ENCODE assay signal across 22 cellular contexts in the genomic region with DNA sequence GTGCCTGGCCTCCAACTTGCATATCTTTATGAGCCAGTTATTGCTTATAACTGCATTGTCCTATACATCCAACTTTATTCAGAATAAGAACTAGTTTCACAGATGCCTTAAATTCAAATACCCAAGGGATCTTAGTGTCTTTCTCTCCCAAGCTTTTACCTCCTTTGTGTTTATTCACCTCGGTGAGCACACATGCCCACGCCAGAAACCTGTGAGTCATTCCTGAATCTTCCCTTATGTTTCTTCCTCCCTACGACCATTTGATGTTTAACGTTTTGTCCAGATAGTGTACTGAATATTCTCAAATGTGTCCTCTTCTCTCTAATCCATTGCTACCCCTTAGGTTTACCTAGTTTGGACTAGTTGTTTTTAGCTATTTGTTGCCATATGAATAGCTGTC. TPM values are rescaled to one million over a fixed set of nuclear protein-coding genes. Genes with fewer than 3 reads are reported as not detected.
"Had no signal": no experiment of that assay in that cellular context is flagged by ENCODE, and none has a peak within 500 bp of the region (broad histone marks: within the 10 kb centered on the region; RNA-seq: fewer than 3 reads in every experiment).

No MANE protein-coding gene starts in this region.

- H3K4me1 ChIP-seq: esophagus squamous epithelium, left lung, parathyroid adenoma, right lobe of liver, thyroid gland had no signal

- H2AFZ ChIP-seq: parathyroid adenoma had no signal

- H3K9ac ChIP-seq: parathyroid adenoma had no signal

- H3K79me2 ChIP-seq: parathyroid adenoma had no signal

- H3K27ac ChIP-seq: coronary artery, esophagus squamous epithelium, left lung, parathyroid adenoma, right lobe of liver, stomach, thyroid gland had no signal

- H3K4me2 ChIP-seq: smooth muscle cell had no signal

- ATAC-seq: left cardiac atrium; left lung; mucosa of descending colon; natural killer cell treated with Interleukin-12 subunit alpha and Interleukin-12 subunit beta and Interleukin-15 and Interleukin-18, amount 100 ng/mL, for 72 hours; right lobe of liver; stimulated activated effector memory CD8-positive, alpha-beta T cell treated with anti-CD3 and anti-CD28 coated beads, Interleukin-12 subunit alpha, Interleukin-12 subunit beta, amount 100 ng/mL, for 72 hours had no signal

- H3K4me3 ChIP-seq: coronary artery, esophagus squamous epithelium, left lung, mucosa of descending colon, right lobe of liver, smooth muscle cell, stomach, thyroid gland had no signal

- DNase-seq: dermis blood vessel endothelial cell; effector memory CD4-positive, alpha-beta T cell; erythroblast; esophagus squamous epithelium; head of caudate nucleus; kidney; left cardiac atrium; mesenchymal stem cell; mucosa of descending colon; naive B cell; right lobe of liver; stimulated activated CD4-positive, alpha-beta T cell treated with anti-CD3 and anti-CD28 coated beads, Interleukin-2, amount 100 ng/mL, for 24 hours; stimulated activated CD4-positive, alpha-beta T cell treated with anti-CD3 and anti-CD28 coated beads, Interleukin-4, amount 100 ng/mL, for 24 hours; stimulated activated naive CD4-positive, alpha-beta T cell treated with Interleukin-2 at 50 U/mL for 16 hours; stomach; thyroid gland had no signal

- H3K27me3 ChIP-seq: esophagus squamous epithelium, left lung, right lobe of liver, stomach, thyroid gland had no signal

- H3K36me3 ChIP-seq: esophagus squamous epithelium, left lung, right lobe of liver, stomach, thyroid gland had no signal

- H3K9me3 ChIP-seq: esophagus squamous epithelium, left lung, mucosa of descending colon, right lobe of liver, stomach, thyroid gland had no signal

RNA-seq across cellular contexts. Expression of a gene that starts 55.5 kb away (rescaled TPM):
- total RNA-seq: natural killer cell treated with Interleukin-12 subunit alpha and Interleukin-12 subunit beta and Interleukin-15 and Interleukin-18, amount 100 ng/mL, for 72 hours had no signal
